Comparison of ENCODE assay signal across 16 cellular contexts in the genomic region with DNA sequence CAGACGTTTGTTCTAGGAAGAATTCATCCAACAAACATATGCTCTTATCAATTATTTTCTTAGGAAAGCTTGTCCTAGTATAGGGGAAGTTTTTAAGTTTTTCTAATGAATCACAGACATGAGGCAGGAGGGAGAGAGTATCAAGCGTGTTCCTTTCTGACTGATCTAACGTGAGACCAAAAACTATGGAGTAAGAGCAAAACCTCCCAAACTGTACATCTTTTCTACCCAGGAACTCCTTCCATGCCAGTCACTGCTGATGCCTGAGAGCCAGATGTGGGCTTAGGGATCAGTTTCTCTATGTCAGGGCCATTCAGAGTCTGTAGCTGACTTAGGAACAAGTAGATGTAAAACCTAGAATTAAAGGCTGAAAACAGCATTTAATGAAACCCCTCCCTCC. TPM values are rescaled to one million over a fixed set of nuclear protein-coding genes. Genes with fewer than 3 reads are reported as not detected.
A peak's percentile ranks its signal among the peaks of the same experiment; 100 is the strongest.
DNase-seq lines count a peak whose midpoint lies in the region; ATAC-seq and TF ChIP-seq lines count a peak whose summit lies in the region.
"Had no signal": no experiment of that assay in that cellular context is flagged by ENCODE, and none has a peak within 500 bp of the region (broad histone marks: within the 10 kb centered on the region; RNA-seq: fewer than 3 reads in every experiment).

No MANE protein-coding gene starts in this region.

- ATAC-seq in HG02885 (IDR thresholded peaks at IDR 0.05; ENCODE audit: poor library complexity, unreplicated experiment) (no peak), GM21737 (IDR thresholded peaks at IDR 0.05; ENCODE audit: unreplicated experiment) (no peak), HG02981 (IDR thresholded peaks at IDR 0.05; ENCODE audit: unreplicated experiment) (no peak)
- ATAC-seq: CD8-positive, alpha-beta T cell; natural killer cell treated with Interleukin-12 subunit alpha and Interleukin-12 subunit beta and Interleukin-15 and Interleukin-18, amount 100 ng/mL, for 72 hours; Panc1 had no signal

- dilution Hi-C loops in mammary epithelial cell (cut with HindIII; ENCODE audit: low sequenced_read_pairs) = no loop called here

- DNase-seq in breast epithelium (ENCODE audit: low spot score in 2 of 2) (no peak), mammary epithelial cell (no peak), fibroblast of mammary gland (ENCODE audit: low read depth) (peak; percentile 87), midbrain (lab: John Stamatoyannopoulos, UW) (no peak)
- DNase-seq: activated CD4-positive, alpha-beta T cell treated with anti-CD3 and anti-CD28 coated beads, Interleukin-2, amount 10 ng/mL, durations not matched to agents 7 days and 5 days; activated naive CD8-positive, alpha-beta T cell treated with anti-CD3 and anti-CD28 coated beads, Interleukin-2, amount 10 ng/mL, durations not matched to agents 7 days and 5 days; activated T-cell treated with anti-CD3 and anti-CD28 coated beads for 4 hours; CD8-positive, alpha-beta T cell; DND-41 had no signal

- no peak overlapping the region for H3K9ac ChIP-seq in mammary epithelial cell (ENCODE audit: insufficient read depth, low read length)
- no peak overlapping the region for H3K9ac ChIP-seq in rectal smooth muscle tissue (ENCODE audit: low read length)

- H3K79me2 ChIP-seq in mammary epithelial cell (ENCODE audit: insufficient read depth, low read length) = no peaks in the 10 kb centered on the region

- no peaks in the 10 kb centered on the region for H4K20me1 ChIP-seq in mammary epithelial cell (ENCODE audit: insufficient read depth, low read length)

- H3K4me3 ChIP-seq in breast epithelium (peak overlapping the region in 1 of 3 donors; percentile 12), mammary epithelial cell (replicated peaks in 1 of 3; ENCODE audit: insufficient read depth in 1 of 3, low read depth in 2 of 3, low read length in 3 of 3) (no peak overlapping the region), fibroblast of mammary gland (ENCODE audit: control insufficient read depth, low read depth, low read length) (no peak overlapping the region), rectal smooth muscle tissue (ENCODE audit: low read length) (no peak overlapping the region)

- no peaks in the 10 kb centered on the region for H3K4me1 ChIP-seq in breast epithelium
- peaks cover 14% of the 10 kb centered on the region for H3K4me1 ChIP-seq in mammary epithelial cell (ENCODE audit: insufficient read depth, low read length)
- H3K4me1 ChIP-seq in rectal smooth muscle tissue (ENCODE audit: control insufficient read depth, insufficient read depth, low read length) = peaks cover 14% of the 10 kb centered on the region

- in situ Hi-C loops in mammary epithelial cell (cut with MboI; ENCODE audit: low sequenced_read_pairs in 2 of 2) = no loop called here

- TF ChIP-seq CTCF in breast epithelium (IDR thresholded peaks at IDR 0.05) = no peak
- no peak for TF ChIP-seq CTCF in mammary epithelial cell (conservative IDR thresholded peaks at IDR 0.05 in 1 of 2, IDR thresholded peaks at IDR 0.05 in 1 of 2; ENCODE audit: extremely low read depth in 1 of 2, insufficient read depth in 1 of 2, low read depth in 1 of 2, low read length in 2 of 2)
- TF ChIP-seq CTCF in fibroblast of mammary gland (conservative IDR thresholded peaks at IDR 0.05; ENCODE audit: control insufficient read depth, insufficient read depth, low read depth, low read length) = no peak

- H3K36me3 ChIP-seq in breast epithelium (no peaks in the 10 kb centered on the region), mammary epithelial cell (ENCODE audit: insufficient read depth, low read length) (no peaks in the 10 kb centered on the region), rectal smooth muscle tissue (ENCODE audit: control insufficient read depth, insufficient read depth, low read length) (no peaks in the 10 kb centered on the region)

- H3K9me3 ChIP-seq in breast epithelium (no peaks in the 10 kb centered on the region), mammary epithelial cell (replicated peaks; ENCODE audit: insufficient read depth, low read length) (no peaks in the 10 kb centered on the region)

- intact Hi-C loops in breast epithelium (cut with DNase I; ENCODE audit: low total_unique reads) (no loop called here), mammary epithelial cell (cut with micrococcal nuclease) (no loop called here)

- TF ChIP-seq POLR2A in breast epithelium (IDR thresholded peaks at IDR 0.05) = no peak

- H3K27me3 ChIP-seq in breast epithelium = no peaks in the 10 kb centered on the region
- no peaks in the 10 kb centered on the region for H3K27me3 ChIP-seq in mammary epithelial cell (ENCODE audit: insufficient read depth, low read length)
- no peaks in the 10 kb centered on the region for H3K27me3 ChIP-seq in rectal smooth muscle tissue (ENCODE audit: control insufficient read depth, insufficient read depth, low read length)

- H3K27ac ChIP-seq in breast epithelium = peak overlapping the region; percentile 26 to 41
- no peak overlapping the region for H3K27ac ChIP-seq in mammary epithelial cell (ENCODE audit: insufficient read depth, low read depth, low read length)
- peak overlapping the region; percentile 53 for H3K27ac ChIP-seq in rectal smooth muscle tissue (ENCODE audit: low read depth, low read length)
- H3K27ac ChIP-seq: 22Rv1 had no signal

- no peak overlapping the region for H2AFZ ChIP-seq in mammary epithelial cell (ENCODE audit: low read depth, low read length)

- 76% methylated on average over 3 of the region's 3 CpGs for WGBS in mammary epithelial cell (ENCODE audit: low coverage, missing lambda C conversion rate)

- CTCF ChIA-PET in mammary epithelial cell (lab: Charles Lee; ENCODE audit: low non-redundant PET) = no interaction called here

- no peak overlapping the region for H3K4me2 ChIP-seq in mammary epithelial cell (ENCODE audit: insufficient read depth, low read depth, low read length)

- BruUV-seq in mammary epithelial cell (replicated peaks; lab: Mats Ljungman, UMichigan) = no TSS peak

RNA-seq across cellular contexts. Expression of a gene that starts 51.7 kb away (rescaled TPM):
- total RNA-seq in breast epithelium = 100 to 1,000 TPM in 2 of 3 donors, 10 to 100 TPM in 1; 95.2 to 237 (median 105) TPM
- 10 to 100 TPM; 64.3 to 96.9 TPM for total RNA-seq in mammary epithelial cell
- 37.4 TPM for polyA plus RNA-seq in mammary epithelial cell
- 360 TPM for polyA minus RNA-seq in mammary epithelial cell
- total RNA-seq: activated CD4-positive, alpha-beta T cell treated with anti-CD3 and anti-CD28 coated beads, Interleukin-2, amount 10 ng/mL, durations not matched to agents 7 days and 5 days; activated naive CD8-positive, alpha-beta T cell treated with anti-CD3 and anti-CD28 coated beads, Interleukin-2, amount 10 ng/mL, durations not matched to agents 7 days and 5 days; CD8-positive, alpha-beta T cell; natural killer cell treated with Interleukin-12 subunit alpha and Interleukin-12 subunit beta and Interleukin-15 and Interleukin-18, amount 100 ng/mL, for 72 hours had no signal
